15 cellular contexts compared by ENCODE assay signal in genomic region chr9:135216666-135217431, GRCh38.
A peak's percentile ranks its signal among the peaks of the same experiment; 100 is the strongest.
DNase-seq lines count a peak whose midpoint lies in the region; ATAC-seq and TF ChIP-seq lines count a peak whose summit lies in the region.
"Had no signal": no experiment of that assay in that cellular context is flagged by ENCODE, and none has a peak within 500 bp of the region (broad histone marks: within the 10 kb centered on the region; RNA-seq: fewer than 3 reads in every experiment).

No MANE protein-coding gene starts in this region.

- H3K4me1 ChIP-seq in left ventricle myocardium inferior (peaks cover 31% of the 10 kb centered on the region), upper lobe of right lung (peaks cover 7% of the 10 kb centered on the region)
- H3K4me1 ChIP-seq: Caco-2 had no signal

- H3K9me3 ChIP-seq in left ventricle myocardium inferior (replicated peaks): peaks cover under 1% of the 10 kb centered on the region
- no peaks in the 10 kb centered on the region for H3K9me3 ChIP-seq in upper lobe of right lung
- H3K9me3 ChIP-seq: Caco-2, suprapubic skin had no signal

- H3K36me3 ChIP-seq in left ventricle myocardium inferior: no peaks in the 10 kb centered on the region
- no peaks in the 10 kb centered on the region for H3K36me3 ChIP-seq in upper lobe of right lung
- H3K36me3 ChIP-seq: suprapubic skin, WERI-Rb-1 had no signal

- H3K4me3 ChIP-seq in left ventricle myocardium inferior (no peak overlapping the region), upper lobe of right lung (no peak overlapping the region)
- H3K4me3 ChIP-seq: suprapubic skin had no signal

- peaks cover 100% of the 10 kb centered on the region for H3K27me3 ChIP-seq in left ventricle myocardium inferior (ENCODE audit: low read depth)
- H3K27me3 ChIP-seq in upper lobe of right lung: peaks cover 17% of the 10 kb centered on the region

- TF ChIP-seq CTCF in left ventricle myocardium inferior (IDR thresholded peaks at IDR 0.05; ENCODE audit: borderline replicate concordance) (no peak), upper lobe of right lung (IDR thresholded peaks at IDR 0.05) (no peak)

- DNase-seq in Right ventricle myocardium inferior (ENCODE audit: missing footprints) (peak; percentile 43), left ventricle myocardium inferior (no peak), NCI-H69 (lab: John Stamatoyannopoulos, UW) (peak; percentile 58), inferior parietal cortex (ENCODE audit: extremely low spot score) (peak; percentile 25), upper lobe of right lung (peak; percentile 51), NCI-H1048 (lab: John Stamatoyannopoulos, UW) (no peak)
- DNase-seq: activated effector memory CD4-positive, alpha-beta T cell treated with Interleukin-2 at 50 U/mL for 16 hours; Caco-2; NCI-H226; stimulated activated CD4-positive, alpha-beta T cell treated with anti-CD3 and anti-CD28 coated beads, Interleukin-1b, Interleukin-23, amount 100 ng/mL, for 48 hours; T-helper 1 cell had no signal

- intact Hi-C loops in Right ventricle myocardium inferior (cut with DNase I): loop anchor here (10.0 kb wide), 1 partner anchor 738 kb away; no protein-coding TSS in a partner anchor
- intact Hi-C loops in left ventricle myocardium inferior (cut with micrococcal nuclease): no loop called here
- intact Hi-C loops in upper lobe of right lung (cut with DNase I): no loop called here

- H3K27ac ChIP-seq in left ventricle myocardium inferior (replicated peaks) (no peak overlapping the region), upper lobe of right lung (no peak overlapping the region)
- H3K27ac ChIP-seq: suprapubic skin, WERI-Rb-1 had no signal

- ATAC-seq in Right ventricle myocardium inferior (peak; percentile 45), upper lobe of right lung (no peak), GM19467 (IDR thresholded peaks at IDR 0.05; ENCODE audit: unreplicated experiment) (no peak), HG02885 (IDR thresholded peaks at IDR 0.05; ENCODE audit: poor library complexity, unreplicated experiment) (no peak)

Comparison
In these comparisons a context has a peak if more than half of its experiments do, and no peak if none do; other contexts are left out.
1. DNase-seq: peak in Right ventricle myocardium inferior (single experiment), NCI-H69 (single experiment), inferior parietal cortex (single experiment) and upper lobe of right lung (single experiment); none in left ventricle myocardium inferior (single experiment) and NCI-H1048 (single experiment).